In the genomic region with DNA sequence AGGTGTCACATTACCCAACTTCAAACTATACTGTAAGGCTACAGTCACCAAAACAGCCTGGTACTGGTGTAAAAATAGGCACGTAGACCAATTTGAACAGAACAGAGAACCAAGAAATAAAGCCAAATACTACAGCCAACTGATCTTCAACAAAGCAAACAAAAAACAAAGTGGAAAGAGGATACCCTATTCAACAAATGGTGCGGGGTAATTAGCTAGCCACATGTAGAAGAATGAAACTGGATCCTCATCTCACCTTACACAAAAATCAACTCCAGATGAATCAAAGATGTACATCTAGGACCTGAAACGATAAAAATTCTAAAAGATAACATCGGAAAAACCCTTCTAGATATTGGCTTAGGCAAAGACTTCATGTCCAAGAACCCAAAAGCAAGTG, we compare ENCODE assay signal across 18 cellular contexts.
"Had no signal": no experiment of that assay in that cellular context is flagged by ENCODE, and none has a peak within 500 bp of the region (broad histone marks: within the 10 kb centered on the region; RNA-seq: fewer than 3 reads in every experiment).

No MANE protein-coding gene starts in this region.

- H3K27me3 Mint-ChIP-seq: progenitor cell of endocrine pancreas had no signal

- ATAC-seq: left cardiac atrium, lower lobe of right lung, pancreas, right cardiac atrium had no signal

- H3K27ac Mint-ChIP-seq: nephron, progenitor cell of endocrine pancreas had no signal

- H3K4me3 Mint-ChIP-seq: nephron had no signal

- DNase-seq: dermis blood vessel endothelial cell; foreskin melanocyte; head of caudate nucleus; kidney; left cardiac atrium; left ventricle myocardium inferior; lower lobe of right lung; mesenchymal stem cell; midbrain; occipital lobe; pancreas; right cardiac atrium; small intestine; stimulated activated CD4-positive, alpha-beta T cell treated with anti-CD3 and anti-CD28 coated beads, Interleukin-12 subunit alpha, Interleukin-12 subunit beta, amount 100 ng/mL, for 4 hours; stimulated activated naive CD4-positive, alpha-beta T cell treated with Interleukin-2 at 50 U/mL for 16 hours; trophoblast cell had no signal
